ENCODE assay signal across 8 cellular contexts in the genomic region with DNA sequence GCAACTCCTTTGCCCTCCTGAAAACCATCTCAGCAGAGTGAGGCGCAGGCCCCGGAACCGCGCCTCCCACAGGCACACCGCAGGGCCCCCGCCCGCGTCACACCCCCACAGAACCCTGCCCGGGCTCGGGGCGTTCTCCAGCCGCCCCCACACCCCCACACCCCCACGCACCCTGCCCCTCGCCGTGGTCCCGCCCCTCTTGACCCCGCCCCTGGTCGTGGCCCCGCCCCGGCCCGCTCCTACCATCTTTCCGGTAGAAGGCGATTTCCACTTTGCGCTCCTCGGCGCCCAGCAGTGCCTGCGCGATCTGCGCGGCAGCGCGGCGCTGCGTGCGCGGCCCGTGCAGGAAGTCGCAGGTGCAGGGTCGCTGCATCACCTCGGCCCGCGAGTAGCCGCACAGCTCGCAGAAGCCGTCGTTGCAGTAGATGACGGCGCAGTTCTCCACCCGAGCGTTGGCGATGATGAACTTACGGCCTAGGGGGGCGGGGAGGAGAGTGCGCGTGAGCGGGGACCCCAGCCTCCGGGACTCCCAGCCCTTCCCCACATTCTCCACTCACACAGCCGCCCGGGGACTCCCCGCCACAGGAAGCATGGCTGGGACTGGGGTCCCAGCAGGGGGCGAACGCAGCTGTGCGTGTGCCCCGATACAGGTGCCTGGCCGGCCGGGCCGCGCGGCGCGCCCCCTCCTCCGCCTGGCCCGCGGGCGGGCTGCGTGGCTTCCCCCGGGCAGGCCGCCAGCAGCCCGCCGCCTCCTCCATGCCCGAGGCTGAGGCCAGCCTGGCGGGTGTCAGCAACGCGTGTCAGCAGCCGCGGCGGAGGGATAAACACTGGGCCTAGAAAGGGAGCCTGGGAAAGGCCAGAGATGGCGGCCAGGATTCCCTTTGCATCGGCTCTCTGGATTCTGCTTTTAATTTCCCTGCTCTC. TPM values are rescaled to one million over a fixed set of nuclear protein-coding genes. Genes with fewer than 3 reads are reported as not detected.
DNase-seq lines count a peak whose midpoint lies in the region; ATAC-seq and TF ChIP-seq lines count a peak whose summit lies in the region.

No MANE protein-coding gene starts in this region.

- peak; percentile 44 for TF ChIP-seq POLR2A in NB4 (IDR thresholded peaks at IDR 0.05; ENCODE audit: extremely low read depth, insufficient read length)

- peak; percentile 60 for ATAC-seq in GM21529 (IDR thresholded peaks at IDR 0.05; ENCODE audit: unreplicated experiment)
- peak; percentile 82 to 87 for ATAC-seq in activated CD4-positive, CD25-positive, alpha-beta regulatory T cell treated with anti-CD3 and anti-CD28 coated beads, Interleukin-2, amount 50 U/mL, for 24 hours

- H3K4me3 ChIP-seq in NB4 (ENCODE audit: low read depth, low read length) = peak overlapping the region; percentile 44

- peak; percentile 82 for DNase-seq in DMS53 treated with DMSO at 0.1 percent for 48 hours (lab: John Stamatoyannopoulos, UW; ENCODE audit: unreplicated experiment)
- peak; percentile 66 for DNase-seq in NB4 (ENCODE audit: low read depth)
- DNase-seq in cerebellar cortex (ENCODE audit: low spot score) = peak; percentile 58
- DNase-seq in lung microvascular endothelial cell (ENCODE audit: low read depth in 2 of 2) = peak; percentile 10 to 44
- peak; percentile 66 for DNase-seq in stimulated activated CD8-positive, alpha-beta memory T cell treated with anti-CD3 and anti-CD28 coated beads, Interleukin-15, amount 100 ng/mL, for 1 hour (ENCODE audit: low read depth)
- no peak for DNase-seq in middle frontal gyrus (ENCODE audit: extremely low spot score, low spot score)

- peak; percentile 47 for TF ChIP-seq CTCF in NB4 (IDR thresholded peaks at IDR 0.05; ENCODE audit: low read depth, low read length)

RNA-seq across cellular contexts. Expression of gene KCNH2, which starts 3.4 kb away (rescaled TPM):
- total RNA-seq in lung microvascular endothelial cell = under 0.01 TPM in 1 of 2 replicates, not detected in the other

RNA-seq across cellular contexts. Expression of gene NOS3, which starts 16.1 kb away (rescaled TPM):
- 25.0 and 30.5 TPM in 2 replicates for total RNA-seq in lung microvascular endothelial cell

RNA-seq across cellular contexts. Expression of gene ATG9B, which starts 49.6 kb away (rescaled TPM):
- under 0.01 TPM in 1 of 2 replicates, not detected in the other for total RNA-seq in lung microvascular endothelial cell

RNA-seq across cellular contexts. Expression of gene ABCB8, which starts 53.5 kb away (rescaled TPM):
- 10.2 and 10.3 TPM in 2 replicates for total RNA-seq in lung microvascular endothelial cell
